1 cellular context compared by ENCODE assay signal in genomic region chr19:45164577-45165335, GRCh38.
TF ChIP-seq lines count a peak whose summit lies in the region.

No MANE protein-coding gene starts in this region.

TF ChIP-seq in GM23338, 12 proteins besides CTCF, POLR2A, EP300 and RAD21 (continued from another document):
- TF ChIP-seq ZNF462 (CRISPR knock-in tag; IDR thresholded peaks at IDR 0.05): no peak
- no peak for TF ChIP-seq EZH2phosphoT487 (IDR thresholded peaks at IDR 0.05; ENCODE audit: unreplicated experiment)
- no peak for TF ChIP-seq POLR2AphosphoS5 (IDR thresholded peaks at IDR 0.05; ENCODE audit: low read depth)
- no peak for TF ChIP-seq EZH2 (IDR thresholded peaks at IDR 0.05; ENCODE audit: low read depth, unreplicated experiment)
